ENCODE assay signal across 1 cellular context in genomic region chr10:119742988-119743646, GRCh38.
TF ChIP-seq lines count a peak whose summit lies in the region.

No MANE protein-coding gene starts in this region.

TF ChIP-seq in K562, 482 proteins besides CTCF, POLR2A, EP300 and RAD21:
- TF ChIP-seq TAF9B (IDR thresholded peaks at IDR 0.05; ENCODE audit: partially characterized antibody): no peak
- TF ChIP-seq PBX2 (CRISPR knock-in tag; IDR thresholded peaks at IDR 0.05; ENCODE audit: low read depth): no peak
- TF ChIP-seq PBX2 (tag; conservative IDR thresholded peaks at IDR 0.05; ENCODE audit: low read depth): peak; percentile 56; the same call in 1 of the 2 replicates
- peak in 1 of 2 experiments; percentile 46; a peak in 2 of 4 replicates for TF ChIP-seq KDM1A (IDR thresholded peaks at IDR 0.05)
- TF ChIP-seq MEIS2 (IDR thresholded peaks at IDR 0.05; ENCODE audit: partially characterized antibody): peak; percentile 21
- TF ChIP-seq THAP7 (CRISPR knock-in tag; IDR thresholded peaks at IDR 0.05): no peak
